Comparison of ENCODE assay signal across 9 cellular contexts in genomic region chr13:33057019-33057785, GRCh38. TPM values are rescaled to one million over a fixed set of nuclear protein-coding genes. Genes with fewer than 3 reads are reported as not detected.
DNase-seq lines count a peak whose midpoint lies in the region; ATAC-seq, FAIRE-seq and TF ChIP-seq lines count a peak whose summit lies in the region.
"Had no signal": no experiment of that assay in that cellular context is flagged by ENCODE, and none has a peak within 500 bp of the region (broad histone marks: within the 10 kb centered on the region; RNA-seq: fewer than 3 reads in every experiment).

No MANE protein-coding gene starts in this region.

- peaks cover 0 to 9% of the 10 kb centered on the region in 2 experiments; a peak in 2 of 5 replicates for H3K27me3 ChIP-seq in K562 (ENCODE audit: control insufficient read depth in 2 of 2, insufficient read depth in 2 of 2, low read length in 2 of 2)

- H4K20me1 ChIP-seq in K562 (replicated peaks; ENCODE audit: control insufficient read depth, insufficient read depth, low read length) = no peaks in the 10 kb centered on the region

- H3K4me1 ChIP-seq in K562 (replicated peaks in 1 of 2; ENCODE audit: control insufficient read depth in 2 of 2, insufficient read depth in 2 of 2, low read length in 2 of 2) = no peaks in the 10 kb centered on the region
- H3K4me1 ChIP-seq: HAP-1 had no signal

- no peak overlapping the region for H2AFZ ChIP-seq in K562 (ENCODE audit: low read depth, low read length)

- POLR2A ChIA-PET in K562 (lab: Yijun Ruan, JAX) = interaction anchor here (0.9 to 1.0 kb wide), 2 partner anchors 9 to 14 kb away, joined by 3 to 4 read pairs; no protein-coding TSS in a partner anchor

- no peaks in the 10 kb centered on the region for H3K79me2 ChIP-seq in K562 (ENCODE audit: control insufficient read depth, insufficient read depth, low read length)

- H3K9me1 ChIP-seq in K562 (ENCODE audit: control insufficient read depth, insufficient read depth, low read length) = no peaks in the 10 kb centered on the region

- intact Hi-C loops in K562 (cut with micrococcal nuclease) = no loop called here

- TF ChIP-seq POLR2A in K562 (conservative IDR thresholded peaks at IDR 0.05) = no peak

- H3K36me3 ChIP-seq in K562 (ENCODE audit: control insufficient read depth, insufficient read depth, low read length) = no peaks in the 10 kb centered on the region
- H3K36me3 ChIP-seq: HAP-1 had no signal

- H3K9ac ChIP-seq in K562 (ENCODE audit: insufficient read depth in 1 of 2, low read depth in 2 of 2, low read length in 2 of 2) = no peak overlapping the region

- in situ Hi-C loops in K562 (cut with MboI) = no loop called here

- no peak for FAIRE-seq in K562 (lab: Jason Lieb, UNC)

- no peak overlapping the region for H3K4me3 ChIP-seq in K562
- H3K4me3 ChIP-seq: HAP-1 had no signal

- ATAC-seq in HG03280 (IDR thresholded peaks at IDR 0.05; ENCODE audit: unreplicated experiment) (peak; percentile 66), K562 (peak; percentile 71), GM18861 (IDR thresholded peaks at IDR 0.05; ENCODE audit: unreplicated experiment) (no peak)

- H3K27ac ChIP-seq in K562 (ENCODE audit: extremely low read depth, low read depth, low read length) = no peak overlapping the region
- no peak overlapping the region for H3K27ac ChIP-seq in caudate nucleus (ENCODE audit: low read depth, low read length)

- H3K4me2 ChIP-seq in K562 (ENCODE audit: insufficient read depth, low read length) = no peak overlapping the region

- no peak for TF ChIP-seq RAD21 in K562 (CRISPR knock-in tag; conservative IDR thresholded peaks at IDR 0.05 in 1 of 2, IDR thresholded peaks at IDR 0.05 in 1 of 2)

- peak; percentile 37 for DNase-seq in D341Med (ENCODE audit: low spot score)
- peak in 2 of 4 experiments; percentile 5 to 14 for DNase-seq in K562 (ENCODE audit: extremely low read depth in 1 of 4, low spot score in 3 of 4)
- peak; percentile 14 to 17 for DNase-seq in lung microvascular endothelial cell (ENCODE audit: low read depth in 2 of 2)
- DNase-seq in NCI-H187 treated with DMSO at 0.1 percent for 48 hours (lab: John Stamatoyannopoulos, UW) = no peak
- no peak for DNase-seq in caudate nucleus (lab: John Stamatoyannopoulos, UW)
- no peak for DNase-seq in activated CD4-positive, alpha-beta T cell treated with anti-CD3 and anti-CD28 coated beads for 1 hour

- BruUV-seq in K562 (replicated peaks; lab: Mats Ljungman, UMichigan) = no TSS peak

- H3K9me3 ChIP-seq in K562 (replicated peaks; ENCODE audit: control insufficient read depth, insufficient read depth, low read depth, low read length) = no peaks in the 10 kb centered on the region
- H3K9me3 ChIP-seq: HAP-1 had no signal

- CTCF ChIA-PET in K562 (lab: Yijun Ruan, JAX; ENCODE audit: low intra/inter-chr PET ratio) = no interaction called here

- 2% methylated on average over 6 of the region's 9 CpGs for WGBS in K562 (ENCODE audit: insufficient coverage, low coverage, missing lambda C conversion rate)

- no peak for TF ChIP-seq CTCF in K562 (IDR thresholded peaks at IDR 0.05 in 2 of 3, conservative IDR thresholded peaks at IDR 0.05 in 1 of 3; ENCODE audit: insufficient read depth in 2 of 3, low read depth in 1 of 3, low read length in 3 of 3)

- no peak for TF ChIP-seq EP300 in K562 (IDR thresholded peaks at IDR 0.05; ENCODE audit: low read length)

TF ChIP-seq in K562, 482 proteins besides CTCF, POLR2A, EP300 and RAD21 (continues in another document):
- TF ChIP-seq THAP12 (CRISPR knock-in tag; IDR thresholded peaks at IDR 0.05) (no peak), MNT (conservative IDR thresholded peaks at IDR 0.05) (no peak), CCAR2 (IDR thresholded peaks at IDR 0.05; ENCODE audit: low read depth, low read length) (no peak), E2F4 (CRISPR knock-in tag; IDR thresholded peaks at IDR 0.05; ENCODE audit: low read depth) (no peak), MCM3 (IDR thresholded peaks at IDR 0.05) (no peak), POLR2AphosphoS5 (IDR thresholded peaks at IDR 0.05; ENCODE audit: control insufficient read depth, insufficient read depth, low read depth, low read length) (no peak), FOXJ3 (CRISPR knock-in tag; IDR thresholded peaks at IDR 0.05) (no peak), TAL1 (IDR thresholded peaks at IDR 0.05) (no peak), BCOR (IDR thresholded peaks at IDR 0.05) (no peak), MITF (IDR thresholded peaks at IDR 0.05) (no peak), EZH2 (IDR thresholded peaks at IDR 0.05; ENCODE audit: borderline replicate concordance, low read depth, low read length) (no peak)

RNA-seq across cellular contexts. Expression of gene KL, which starts 41.0 kb away (rescaled TPM):
- total RNA-seq in K562 (2011; cell fraction: chromatin; rRNA removed; ENCODE audit: low replicate concordance) = not detected in 2 replicates
- not detected in 2 replicates for total RNA-seq in K562 (2011; cell fraction: nucleolus; rRNA removed)
- not detected in 2 replicates for total RNA-seq in K562 (2011; cell fraction: nucleoplasm; rRNA removed)
- not detected in 2 replicates for total RNA-seq in K562 (2014; rRNA removed)
- total RNA-seq in K562 (2014; rRNA removed; fragmentation: Illumina TruSeq; extraction: Trizol) = not detected in 2 replicates
- total RNA-seq in K562 (2015; rRNA removed; fragmentation: Illumina TruSeq; extraction: Trizol) = not detected in 2 replicates
- total RNA-seq in K562 (2021) = 0.04 TPM in 1 of 2 replicates, not detected in the other
- not detected in 2 replicates for polyA plus RNA-seq in K562 (2011; rRNA removed)
- polyA plus RNA-seq in K562 (2011; cell fraction: cytosol; rRNA removed) = not detected in 2 replicates
- polyA plus RNA-seq in K562 (2011; cell fraction: nucleus; rRNA removed) = not detected in 2 replicates
- 0.03 TPM in 1 of 2 replicates, not detected in the other for polyA plus RNA-seq in K562 (2012)
- not detected in 2 replicates for polyA plus RNA-seq in K562 (2014; fragmentation: Illumina TruSeq; extraction: Trizol)
- not detected for polyA plus RNA-seq in K562 (2014; fragmentation: Nextera tagmentation; extraction: Ambion mirVana)
- not detected in 2 replicates for polyA plus RNA-seq in K562 (2014; rRNA removed)
- not detected in 2 replicates for polyA minus RNA-seq in K562 (2011; rRNA and poly(A)+ RNA removed)
- not detected in 2 replicates for polyA minus RNA-seq in K562 (2011; cell fraction: cytosol; rRNA and poly(A)+ RNA removed)
- not detected in 2 replicates for polyA minus RNA-seq in K562 (2011; cell fraction: nucleus; rRNA and poly(A)+ RNA removed)
- total RNA-seq in lung microvascular endothelial cell = under 0.01 TPM in 2 replicates

Comparison
In these comparisons a context has a peak if more than half of its experiments do, and no peak if none do; other contexts are left out.
1. DNase-seq: peak in D341Med (single experiment) and lung microvascular endothelial cell (2 of 2); none in NCI-H187 treated with DMSO at 0.1 percent for 48 hours (single experiment), caudate nucleus (0 of 61) and activated CD4-positive, alpha-beta T cell treated with anti-CD3 and anti-CD28 coated beads for 1 hour (single experiment).